20 cellular contexts compared by ENCODE assay signal in the genomic region with DNA sequence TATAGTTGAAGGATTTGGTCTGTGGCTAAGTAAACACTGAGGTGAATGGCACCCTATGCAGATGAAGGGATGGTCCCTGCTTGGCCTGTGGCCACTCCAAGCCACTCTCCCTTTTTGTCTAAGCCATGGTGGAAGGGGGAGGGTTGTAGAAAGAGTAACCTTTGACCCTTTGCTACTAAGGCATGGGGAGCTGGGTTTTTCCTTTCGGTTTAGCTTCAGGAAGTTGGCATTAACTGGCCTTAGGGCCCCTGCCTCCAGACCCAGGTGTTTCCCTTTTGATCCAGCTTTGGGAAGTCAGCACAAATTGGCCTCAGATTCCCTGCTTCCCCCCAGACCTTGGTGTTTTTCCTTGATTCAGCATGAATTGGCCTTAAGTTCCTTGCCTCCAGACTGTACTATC. TPM values are rescaled to one million over a fixed set of nuclear protein-coding genes. Genes with fewer than 3 reads are reported as not detected.
"Had no signal": no experiment of that assay in that cellular context is flagged by ENCODE, and none has a peak within 500 bp of the region (broad histone marks: within the 10 kb centered on the region; RNA-seq: fewer than 3 reads in every experiment).

No MANE protein-coding gene starts in this region.

- H3K27ac ChIP-seq: suprapubic skin, vagina had no signal

- DNase-seq: activated B cell treated with CpG ODN at 0.5 μM for 24 hours; activated CD4-positive, alpha-beta memory T cell treated with anti-CD3 and anti-CD28 coated beads for 36 hours; activated CD4-positive, alpha-beta T cell treated with anti-CD3 and anti-CD28 coated beads for 4 hours; activated naive CD4-positive, alpha-beta T cell treated with Interleukin-2 at 50 U/mL for 16 hours; anterior cingulate cortex; central memory CD4-positive, alpha-beta T cell; hippocampal formation; left cardiac atrium; naive B cell; stimulated activated CD4-positive, alpha-beta T cell treated with anti-CD3 and anti-CD28 coated beads, Interleukin-15, amount 100 ng/mL, for 24 hours; stimulated activated CD4-positive, alpha-beta T cell treated with anti-CD3 and anti-CD28 coated beads, Interleukin-2, amount 100 ng/mL, for 48 hours; stimulated activated naive CD8-positive, alpha-beta T cell treated with anti-CD3 and anti-CD28 coated beads, Interleukin-15, amount 100 ng/mL, for 72 hours; T-cell; trophoblast cell had no signal

- H3K4me1 Mint-ChIP-seq: activated B cell treated with CpG ODN at 0.5 μM for 24 hours, naive B cell, neural crest cell, T-cell had no signal

- H3K36me3 ChIP-seq: suprapubic skin, vagina had no signal

- H3K4me1 ChIP-seq: suprapubic skin, vagina had no signal

- H3K4me3 Mint-ChIP-seq: activated B cell treated with CpG ODN at 0.5 μM for 24 hours; activated CD4-positive, alpha-beta memory T cell treated with anti-CD3 and anti-CD28 coated beads for 36 hours; brain; naive B cell; neural crest cell; stimulated activated naive CD8-positive, alpha-beta T cell treated with anti-CD3 and anti-CD28 coated beads, Interleukin-15, amount 100 ng/mL, for 72 hours; T-cell had no signal

- H3K9me3 ChIP-seq: suprapubic skin, vagina had no signal

- H3K27me3 ChIP-seq: suprapubic skin, vagina had no signal

- H3K4me3 ChIP-seq: suprapubic skin, vagina had no signal

- H3K27ac Mint-ChIP-seq: activated B cell treated with CpG ODN at 0.5 μM for 24 hours; activated CD4-positive, alpha-beta memory T cell treated with anti-CD3 and anti-CD28 coated beads for 36 hours; activated T-helper 2 cell treated with anti-CD3 and anti-CD28 coated beads, Interferon-gamma antibody, Interleukin-2, Interleukin-4, amounts not matched to agents 10 μg/mL and 5 μg/mL and 100 μg/mL, durations not matched to agents 14 hours and 24 hours and 36 hours; brain; naive B cell; T-cell had no signal

- H3K9me3 Mint-ChIP-seq: activated B cell treated with CpG ODN at 0.5 μM for 24 hours; activated CD4-positive, alpha-beta memory T cell treated with anti-CD3 and anti-CD28 coated beads for 36 hours; activated T-helper 2 cell treated with anti-CD3 and anti-CD28 coated beads, Interferon-gamma antibody, Interleukin-2, Interleukin-4, amounts not matched to agents 10 μg/mL and 5 μg/mL and 100 μg/mL, durations not matched to agents 14 hours and 24 hours and 36 hours; neural crest cell; stimulated activated naive CD8-positive, alpha-beta T cell treated with anti-CD3 and anti-CD28 coated beads, Interleukin-15, amount 100 ng/mL, for 72 hours; T-cell had no signal

- H3K27me3 Mint-ChIP-seq: activated B cell treated with CpG ODN at 0.5 μM for 24 hours; activated CD4-positive, alpha-beta memory T cell treated with anti-CD3 and anti-CD28 coated beads for 36 hours; brain; naive B cell; stimulated activated naive CD8-positive, alpha-beta T cell treated with anti-CD3 and anti-CD28 coated beads, Interleukin-15, amount 100 ng/mL, for 72 hours; T-cell had no signal

RNA-seq across cellular contexts. Expression of a gene that starts 49.5 kb away (rescaled TPM):
- total RNA-seq: skeletal muscle tissue, vagina had no signal
